Comparison of ENCODE assay signal across 13 cellular contexts in genomic region chr6:118804091-118804490, GRCh38.
DNase-seq lines count a peak whose midpoint lies in the region; ATAC-seq, FAIRE-seq and TF ChIP-seq lines count a peak whose summit lies in the region.
"Had no signal": no experiment of that assay in that cellular context is flagged by ENCODE, and none has a peak within 500 bp of the region (broad histone marks: within the 10 kb centered on the region; RNA-seq: fewer than 3 reads in every experiment).

No MANE protein-coding gene starts in this region.

- no peaks in the 10 kb centered on the region for H3K9me1 ChIP-seq in keratinocyte (ENCODE audit: control insufficient read depth, extremely low read depth, insufficient read depth, low read length)

- no peaks in the 10 kb centered on the region for H3K9me3 Mint-ChIP-seq in central memory CD8-positive, alpha-beta T cell
- H3K9me3 Mint-ChIP-seq: IgD-negative memory B cell had no signal

- H3K27ac ChIP-seq in keratinocyte (ENCODE audit: control insufficient read depth, insufficient read depth, low read length), result no peak overlapping the region
- H3K27ac ChIP-seq: A549 had no signal

- H3K27me3 Mint-ChIP-seq in central memory CD8-positive, alpha-beta T cell, result no peaks in the 10 kb centered on the region
- H3K27me3 Mint-ChIP-seq: IgD-negative memory B cell had no signal

- peak overlapping the region; percentile 32 for H3K4me2 ChIP-seq in keratinocyte (ENCODE audit: control insufficient read depth, extremely low read depth, insufficient read depth, low read depth, low read length)
- H3K4me2 ChIP-seq: A549 had no signal

- H3K36me3 Mint-ChIP-seq in central memory CD8-positive, alpha-beta T cell (ENCODE audit: insufficient read depth), result no peaks in the 10 kb centered on the region

- H3K4me3 Mint-ChIP-seq in central memory CD8-positive, alpha-beta T cell, result no peak overlapping the region

- peak overlapping the region; percentile 39 for H3K27ac Mint-ChIP-seq in central memory CD8-positive, alpha-beta T cell (ENCODE audit: low read depth)

- no peaks in the 10 kb centered on the region for H3K27me3 ChIP-seq in keratinocyte (ENCODE audit: control insufficient read depth, extremely low read depth, insufficient read depth, low read length)

- no peaks in the 10 kb centered on the region for H3K9me3 ChIP-seq in keratinocyte (ENCODE audit: control insufficient read depth, low read depth, low read length)
- H3K9me3 ChIP-seq: A549 had no signal

- H3K9ac ChIP-seq in keratinocyte (ENCODE audit: control insufficient read depth, extremely low read depth, insufficient read depth, low read length), result no peak overlapping the region

- peaks cover 12% of the 10 kb centered on the region for H3K4me1 ChIP-seq in keratinocyte (ENCODE audit: control insufficient read depth, extremely low read depth, insufficient read depth, low read length)
- H3K4me1 ChIP-seq: A549 had no signal

- no peak for FAIRE-seq in keratinocyte (lab: Jason Lieb, UNC)
- FAIRE-seq: A549, H54 had no signal

- intact Hi-C loops in posterior cingulate gyrus (cut with DNase I), result no loop called here

- peak; percentile 49 for DNase-seq in ELR (ENCODE audit: low read depth)
- no peak for DNase-seq in central memory CD8-positive, alpha-beta T cell (ENCODE audit: low spot score in 2 of 2)
- DNase-seq in keratinocyte (ENCODE audit: low read depth, low spot score), result no peak
- DNase-seq in activated CD4-positive, alpha-beta T cell treated with anti-CD3 and anti-CD28 coated beads for 4 hours, result no peak
- DNase-seq in posterior cingulate gyrus, result no peak
- DNase-seq: DMS79, GF-D8, KG1 had no signal

- no peak for ATAC-seq in central memory CD8-positive, alpha-beta T cell (replicated peaks; ENCODE audit: extremely low read depth, poor library complexity, severe bottlenecking)
- ATAC-seq in GM21360 (IDR thresholded peaks at IDR 0.05; ENCODE audit: unreplicated experiment), result no peak
- ATAC-seq: A549, HCT116 had no signal

- H3K4me3 ChIP-seq in keratinocyte (ENCODE audit: control insufficient read depth in 2 of 3, extremely low read depth in 1 of 3, insufficient read depth in 2 of 3, low read depth in 1 of 3, low read length in 3 of 3), result peak overlapping the region in 1 of 3 experiments; percentile 17
- H3K4me3 ChIP-seq: A549 had no signal

- H4K20me1 ChIP-seq in keratinocyte (ENCODE audit: control insufficient read depth, extremely low read depth, insufficient read depth, low read length), result no peaks in the 10 kb centered on the region

- dilution Hi-C loops in keratinocyte (cut with MboI; ENCODE audit: extremely low pct_ligation_motif_present, low sequenced_read_pairs), result no loop called here

- H2AFZ ChIP-seq in keratinocyte (ENCODE audit: control insufficient read depth, low read length), result no peak overlapping the region

- peaks cover 34% of the 10 kb centered on the region for H3K4me1 Mint-ChIP-seq in central memory CD8-positive, alpha-beta T cell

- H3K36me3 ChIP-seq in keratinocyte (ENCODE audit: control insufficient read depth in 2 of 2, extremely low read depth in 1 of 2, insufficient read depth in 2 of 2, low read length in 2 of 2), result no peaks in the 10 kb centered on the region

- TF ChIP-seq CTCF in keratinocyte (optimal IDR thresholded peaks at IDR 0.05 in 1 of 3, IDR thresholded peaks at IDR 0.05 in 1 of 3, conservative IDR thresholded peaks at IDR 0.05 in 1 of 3; ENCODE audit: extremely low read depth in 1 of 3, insufficient read depth in 2 of 3, low read length in 3 of 3), result no peak

- H3K79me2 ChIP-seq in keratinocyte (ENCODE audit: control insufficient read depth, insufficient read depth, low read length), result no peaks in the 10 kb centered on the region
